22 cellular contexts compared by ENCODE assay signal in genomic region chr20:11054266-11055025, GRCh38.
"Had no signal": no experiment of that assay in that cellular context is flagged by ENCODE, and none has a peak within 500 bp of the region (broad histone marks: within the 10 kb centered on the region; RNA-seq: fewer than 3 reads in every experiment).

No MANE protein-coding gene starts in this region.

- DNase-seq: activated B cell treated with CpG ODN at 0.5 μM for 24 hours; activated CD4-positive, alpha-beta memory T cell treated with anti-CD3 and anti-CD28 coated beads for 36 hours; activated CD4-positive, alpha-beta T cell treated with anti-CD3 and anti-CD28 coated beads for 4 hours; activated naive CD4-positive, alpha-beta T cell treated with Interleukin-2 at 50 U/mL for 16 hours; activated naive CD8-positive, alpha-beta T cell treated with anti-CD3 and anti-CD28 coated beads for 36 hours; activated T-cell treated with anti-CD3 and anti-CD28 coated beads, Interleukin-2, amount 50 U/mL, for 48 hours; central memory CD4-positive, alpha-beta T cell; effector memory CD8-positive, alpha-beta T cell; esophagus squamous epithelium; heart left ventricle; naive thymus-derived CD8-positive, alpha-beta T cell; sigmoid colon; stimulated activated CD4-positive, alpha-beta T cell treated with anti-CD3 and anti-CD28 coated beads, Interleukin-15, amount 100 ng/mL, for 24 hours; stimulated activated CD8-positive, alpha-beta memory T cell treated with anti-CD3 and anti-CD28 coated beads, Interleukin-4, amount 100 ng/mL, for 48 hours; stimulated activated naive B cell treated with anti-CD40 and anti-IgM and Interleukin-4, amounts not matched to agents 10 μg/mL and 1 μg/mL and 100 μg/mL, for 72 hours; T-helper 17 cell; testis; trophoblast cell; uterus had no signal

- H3K27ac Mint-ChIP-seq: activated B cell treated with CpG ODN at 0.5 μM for 24 hours; activated CD4-positive, alpha-beta memory T cell treated with anti-CD3 and anti-CD28 coated beads for 36 hours; activated naive CD8-positive, alpha-beta T cell treated with anti-CD3 and anti-CD28 coated beads for 36 hours; effector memory CD8-positive, alpha-beta T cell; mesothelial cell of epicardium; naive thymus-derived CD8-positive, alpha-beta T cell; stimulated activated naive B cell treated with anti-CD40 and anti-IgM and Interleukin-4, amounts not matched to agents 10 μg/mL and 1 μg/mL and 100 μg/mL, for 72 hours; T-helper 17 cell had no signal

- ATAC-seq: effector memory CD8-positive, alpha-beta T cell; gastroesophageal sphincter; heart left ventricle; left lobe of liver; naive thymus-derived CD8-positive, alpha-beta T cell; stimulated activated naive B cell treated with anti-CD40 and anti-IgM and Interleukin-4, amounts not matched to agents 10 μg/mL and 1 μg/mL and 100 μg/mL, for 72 hours; T-helper 17 cell had no signal

- H3K36me3 Mint-ChIP-seq: activated CD4-positive, alpha-beta memory T cell treated with anti-CD3 and anti-CD28 coated beads for 36 hours; activated naive CD8-positive, alpha-beta T cell treated with anti-CD3 and anti-CD28 coated beads for 36 hours; mesothelial cell of epicardium; naive thymus-derived CD8-positive, alpha-beta T cell; stimulated activated naive B cell treated with anti-CD40 and anti-IgM and Interleukin-4, amounts not matched to agents 10 μg/mL and 1 μg/mL and 100 μg/mL, for 72 hours had no signal

- H3K9me3 Mint-ChIP-seq: mesothelial cell of epicardium had no signal

- H3K4me3 Mint-ChIP-seq: activated B cell treated with CpG ODN at 0.5 μM for 24 hours; activated CD4-positive, alpha-beta memory T cell treated with anti-CD3 and anti-CD28 coated beads for 36 hours; activated naive CD8-positive, alpha-beta T cell treated with anti-CD3 and anti-CD28 coated beads for 36 hours; effector memory CD8-positive, alpha-beta T cell; mesothelial cell of epicardium; naive thymus-derived CD8-positive, alpha-beta T cell; stimulated activated naive B cell treated with anti-CD40 and anti-IgM and Interleukin-4, amounts not matched to agents 10 μg/mL and 1 μg/mL and 100 μg/mL, for 72 hours; T-helper 17 cell had no signal

- H3K27me3 Mint-ChIP-seq: activated B cell treated with CpG ODN at 0.5 μM for 24 hours; activated CD4-positive, alpha-beta memory T cell treated with anti-CD3 and anti-CD28 coated beads for 36 hours; effector memory CD8-positive, alpha-beta T cell; naive thymus-derived CD8-positive, alpha-beta T cell; stimulated activated naive B cell treated with anti-CD40 and anti-IgM and Interleukin-4, amounts not matched to agents 10 μg/mL and 1 μg/mL and 100 μg/mL, for 72 hours; T-helper 17 cell had no signal

- H3K4me1 Mint-ChIP-seq: activated B cell treated with CpG ODN at 0.5 μM for 24 hours; activated naive CD8-positive, alpha-beta T cell treated with anti-CD3 and anti-CD28 coated beads for 36 hours; mesothelial cell of epicardium; naive thymus-derived CD8-positive, alpha-beta T cell; stimulated activated naive B cell treated with anti-CD40 and anti-IgM and Interleukin-4, amounts not matched to agents 10 μg/mL and 1 μg/mL and 100 μg/mL, for 72 hours; T-helper 17 cell had no signal
